Comparison of ENCODE assay signal across 9 cellular contexts in genomic region chr13:98504371-98504963, GRCh38.
DNase-seq lines count a peak whose midpoint lies in the region; ATAC-seq, FAIRE-seq and TF ChIP-seq lines count a peak whose summit lies in the region.
"Had no signal": no experiment of that assay in that cellular context is flagged by ENCODE, and none has a peak within 500 bp of the region (broad histone marks: within the 10 kb centered on the region; RNA-seq: fewer than 3 reads in every experiment).

No MANE protein-coding gene starts in this region.

- peaks cover 25% of the 10 kb centered on the region for H3K36me3 ChIP-seq in CD4-positive, CD25-positive, alpha-beta regulatory T cell (ENCODE audit: control insufficient read depth, insufficient read depth, low read length)
- peaks cover 3% of the 10 kb centered on the region; the same call in 1 of the 2 replicates for H3K36me3 ChIP-seq in BE2C

- H3K27ac ChIP-seq in CD4-positive, CD25-positive, alpha-beta regulatory T cell (ENCODE audit: insufficient read depth, low read length, poor library complexity, severe bottlenecking): no peak overlapping the region

- no peaks in the 10 kb centered on the region for H3K9me3 ChIP-seq in CD4-positive, CD25-positive, alpha-beta regulatory T cell (ENCODE audit: control insufficient read depth in 2 of 2, low read length in 2 of 2)
- H3K9me3 ChIP-seq in BE2C: no peaks in the 10 kb centered on the region

- peak overlapping the region; percentile 67 to 91 (median 85) for H3K27ac Mint-ChIP-seq in CD4-positive, CD25-positive, alpha-beta regulatory T cell

- DNase-seq in CD4-positive, CD25-positive, alpha-beta regulatory T cell: no peak
- DNase-seq in GM19239 (ENCODE audit: insufficient read length, low spot score) (no peak), erythroblast (lab: John Stamatoyannopoulos, UW) (peak; percentile 13 to 29), left colon (no peak), DMS53 (lab: John Stamatoyannopoulos, UW) (no peak), nucleus accumbens (lab: John Stamatoyannopoulos, UW) (no peak), BE2C (no peak)
- DNase-seq: NCI-H1092 treated with DMSO at 0.1 percent for 48 hours had no signal

- H3K4me1 ChIP-seq in CD4-positive, CD25-positive, alpha-beta regulatory T cell (ENCODE audit: control insufficient read depth, insufficient read depth, low read length, poor library complexity, severe bottlenecking): peaks cover 38% of the 10 kb centered on the region
- peaks cover 43% of the 10 kb centered on the region for H3K4me1 ChIP-seq in BE2C

- peaks cover 31 to 87% (median 78%) of the 10 kb centered on the region in 4 donors for H3K4me1 Mint-ChIP-seq in CD4-positive, CD25-positive, alpha-beta regulatory T cell

- TF ChIP-seq CTCF in BE2C (IDR thresholded peaks at IDR 0.05; ENCODE audit: low read depth, low read length): no peak

- intact Hi-C loops in left colon (cut with DNase I, micrococcal nuclease): no loop called here

- FAIRE-seq in GM19239 (lab: Jason Lieb, UNC): peak; percentile 86

- H3K27me3 ChIP-seq in CD4-positive, CD25-positive, alpha-beta regulatory T cell (ENCODE audit: control insufficient read depth, insufficient read depth, low read length): no peaks in the 10 kb centered on the region
- H3K27me3 ChIP-seq in BE2C: no peaks in the 10 kb centered on the region

- peak in 1 of 2 donors; percentile 36 for ATAC-seq in CD4-positive, CD25-positive, alpha-beta regulatory T cell (ENCODE audit: low read depth in 2 of 2)
- ATAC-seq in HG03139 (IDR thresholded peaks at IDR 0.05; ENCODE audit: unreplicated experiment) (peak; percentile 48), left colon (no peak)

- H3K4me3 ChIP-seq in CD4-positive, CD25-positive, alpha-beta regulatory T cell (ENCODE audit: low read depth, low read length): peak overlapping the region; percentile 33
- no peak overlapping the region for H3K4me3 ChIP-seq in BE2C (ENCODE audit: low read depth, low read length)

- H3K27me3 Mint-ChIP-seq in CD4-positive, CD25-positive, alpha-beta regulatory T cell: no peaks in the 10 kb centered on the region

- peak overlapping the region in 3 of 4 donors; percentile 26 to 67 (median 53) for H3K4me3 Mint-ChIP-seq in CD4-positive, CD25-positive, alpha-beta regulatory T cell

- TF ChIP-seq POLR2A in erythroblast (IDR thresholded peaks at IDR 0.05; ENCODE audit: low read length): no peak

- H3K9me3 Mint-ChIP-seq in CD4-positive, CD25-positive, alpha-beta regulatory T cell: no peaks in the 10 kb centered on the region

- peaks cover 24% of the 10 kb centered on the region for H3K36me3 Mint-ChIP-seq in CD4-positive, CD25-positive, alpha-beta regulatory T cell

Comparison
In these comparisons a context has a peak if more than half of its experiments do, and no peak if none do; other contexts are left out.
1. DNase-seq: peak in erythroblast (2 of 2); none in CD4-positive, CD25-positive, alpha-beta regulatory T cell (0 of 3), GM19239 (single experiment), left colon (0 of 2), DMS53 (single experiment), nucleus accumbens (0 of 56) and BE2C (single experiment).